In the genomic region with DNA sequence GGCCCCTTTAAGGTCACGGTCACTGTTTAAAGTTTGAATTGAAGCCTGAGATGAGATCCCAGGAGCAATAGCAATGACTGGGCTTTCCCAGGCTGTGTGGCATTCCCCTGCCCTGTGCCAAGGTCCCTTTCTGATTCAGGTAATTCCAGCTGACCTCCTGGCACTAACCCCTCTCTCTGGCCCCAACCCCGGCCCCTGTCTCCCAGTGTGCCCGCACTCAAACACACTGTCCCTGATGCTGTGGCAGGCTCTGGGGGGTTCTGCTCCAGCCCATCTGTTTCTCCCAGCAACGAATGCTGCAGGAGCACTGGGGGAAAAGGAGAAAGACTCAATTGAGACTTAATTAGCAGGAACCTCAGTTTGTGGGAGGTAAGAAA, we compare ENCODE assay signal across 28 cellular contexts.
"Had no signal": no experiment of that assay in that cellular context is flagged by ENCODE, and none has a peak within 500 bp of the region (broad histone marks: within the 10 kb centered on the region; RNA-seq: fewer than 3 reads in every experiment).

No MANE protein-coding gene starts in this region.

- H3K27me3 ChIP-seq: ascending aorta, gastroesophageal sphincter, sigmoid colon, upper lobe of left lung had no signal

- ATAC-seq: activated CD4-positive, alpha-beta T cell treated with anti-CD3 and anti-CD28 coated beads for 36 hours; activated T-helper 17 cell treated with anti-CD3 and anti-CD28 coated beads, Interleukin-2, amount 50 U/mL, for 72 hours; left lobe of liver; naive thymus-derived CD8-positive, alpha-beta T cell; stimulated activated memory B cell treated with anti-CD40 and anti-IgM and Interleukin-4, amounts not matched to agents 10 μg/mL and 1 μg/mL and 100 μg/mL, for 72 hours; T-cell had no signal

- H3K4me3 ChIP-seq: adrenal gland, ascending aorta, coronary artery, esophagus squamous epithelium, gastroesophageal sphincter, sigmoid colon, smooth muscle cell, thoracic aorta, upper lobe of left lung had no signal

- H3K4me3 Mint-ChIP-seq: activated CD4-positive, alpha-beta T cell treated with anti-CD3 and anti-CD28 coated beads for 36 hours; activated naive CD8-positive, alpha-beta T cell; activated T-cell treated with anti-CD3 and anti-CD28 coated beads, Interleukin-2, amount 50 U/mL, for 24 hours; activated T-helper 17 cell treated with anti-CD3 and anti-CD28 coated beads, Interleukin-2, amount 50 U/mL, for 72 hours; central memory CD8-positive, alpha-beta T cell; endodermal cell; naive thymus-derived CD8-positive, alpha-beta T cell; stimulated activated memory B cell treated with anti-CD40 and anti-IgM and Interleukin-4, amounts not matched to agents 10 μg/mL and 1 μg/mL and 100 μg/mL, for 72 hours; T-cell; T-helper 2 cell treated with Interferon-gamma antibody and Interleukin-4, amounts not matched to agents 5 μg/mL and 100 μg/mL, for 36 hours had no signal

- H3K4me1 ChIP-seq: adrenal gland, esophagus squamous epithelium, sigmoid colon had no signal

- H3K27ac ChIP-seq: adrenal gland, ascending aorta, esophagus squamous epithelium, gastroesophageal sphincter, parathyroid adenoma, sigmoid colon, thoracic aorta, upper lobe of left lung had no signal

- H3K36me3 Mint-ChIP-seq: activated naive CD8-positive, alpha-beta T cell; naive thymus-derived CD8-positive, alpha-beta T cell; stimulated activated memory B cell treated with anti-CD40 and anti-IgM and Interleukin-4, amounts not matched to agents 10 μg/mL and 1 μg/mL and 100 μg/mL, for 72 hours; T-cell had no signal

- H3K9me3 ChIP-seq: adrenal gland, ascending aorta, esophagus squamous epithelium, gastroesophageal sphincter, sigmoid colon, thoracic aorta, upper lobe of left lung had no signal

- H3K27ac Mint-ChIP-seq: activated CD4-positive, alpha-beta T cell treated with anti-CD3 and anti-CD28 coated beads for 36 hours; activated naive CD8-positive, alpha-beta T cell; activated T-cell treated with anti-CD3 and anti-CD28 coated beads, Interleukin-2, amount 50 U/mL, for 24 hours; activated T-helper 17 cell treated with anti-CD3 and anti-CD28 coated beads, Interleukin-2, amount 50 U/mL, for 72 hours; endodermal cell; naive thymus-derived CD8-positive, alpha-beta T cell; stimulated activated memory B cell treated with anti-CD40 and anti-IgM and Interleukin-4, amounts not matched to agents 10 μg/mL and 1 μg/mL and 100 μg/mL, for 72 hours; T-cell; T-helper 2 cell treated with Interferon-gamma antibody and Interleukin-4, amounts not matched to agents 5 μg/mL and 100 μg/mL, for 36 hours had no signal

- H3K4me1 Mint-ChIP-seq: activated T-helper 17 cell treated with anti-CD3 and anti-CD28 coated beads, Interleukin-2, amount 50 U/mL, for 72 hours; central memory CD8-positive, alpha-beta T cell; naive thymus-derived CD8-positive, alpha-beta T cell; stimulated activated memory B cell treated with anti-CD40 and anti-IgM and Interleukin-4, amounts not matched to agents 10 μg/mL and 1 μg/mL and 100 μg/mL, for 72 hours; T-cell had no signal

- H3K9me3 Mint-ChIP-seq: activated T-cell treated with anti-CD3 and anti-CD28 coated beads, Interleukin-2, amount 50 U/mL, for 24 hours; activated T-helper 17 cell treated with anti-CD3 and anti-CD28 coated beads, Interleukin-2, amount 50 U/mL, for 72 hours; central memory CD8-positive, alpha-beta T cell; endodermal cell; naive thymus-derived CD8-positive, alpha-beta T cell; stimulated activated memory B cell treated with anti-CD40 and anti-IgM and Interleukin-4, amounts not matched to agents 10 μg/mL and 1 μg/mL and 100 μg/mL, for 72 hours; T-cell; T-helper 2 cell treated with Interferon-gamma antibody and Interleukin-4, amounts not matched to agents 5 μg/mL and 100 μg/mL, for 36 hours had no signal

- DNase-seq: activated CD4-positive, alpha-beta T cell treated with anti-CD3 and anti-CD28 coated beads for 36 hours; activated CD4-positive, alpha-beta T cell treated with anti-CD3 and anti-CD28 coated beads, Interleukin-2, amount 50 U/mL, for 4 hours; activated CD8-positive, alpha-beta memory T cell treated with anti-CD3 and anti-CD28 coated beads for 24 hours; activated CD8-positive, alpha-beta memory T cell treated with anti-CD3 and anti-CD28 coated beads, Interleukin-2, amount 50 U/mL, for 4 hours; activated naive CD4-positive, alpha-beta T cell; activated T-cell treated with anti-CD3 and anti-CD28 coated beads, Interleukin-2, amount 50 U/mL, for 24 hours; endodermal cell; esophagus squamous epithelium; kidney; naive thymus-derived CD8-positive, alpha-beta T cell; nucleus accumbens; sigmoid colon; stimulated activated CD4-positive, alpha-beta T cell treated with anti-CD3 and anti-CD28 coated beads, Interleukin-15, amount 100 ng/mL, for 24 hours; T-cell had no signal
